26 cellular contexts compared by ENCODE assay signal in genomic region chr2:183963609-183964008, GRCh38.
DNase-seq lines count a peak whose midpoint lies in the region; ATAC-seq, FAIRE-seq and TF ChIP-seq lines count a peak whose summit lies in the region.
"Had no signal": no experiment of that assay in that cellular context is flagged by ENCODE, and none has a peak within 500 bp of the region (broad histone marks: within the 10 kb centered on the region; RNA-seq: fewer than 3 reads in every experiment).

No MANE protein-coding gene starts in this region.

- no peak overlapping the region for H3K23ac ChIP-seq in H1 (ENCODE audit: insufficient read length)

- ATAC-seq in PC-3 (peak; percentile 53; the same call in 1 of the 2 replicates), mucosa of descending colon (peak; percentile 62), GM21825 (IDR thresholded peaks at IDR 0.05; ENCODE audit: unreplicated experiment) (no peak), GM19452 (IDR thresholded peaks at IDR 0.05; ENCODE audit: unreplicated experiment) (no peak)

- BruUV-seq in PC-3 (replicated peaks; lab: Mats Ljungman, UMichigan) = no TSS peak

- no peaks in the 10 kb centered on the region for H3K9me2 ChIP-seq in PC-3 (replicated peaks; ENCODE audit: low read length)

- H3K79me1 ChIP-seq in H1 (ENCODE audit: low read depth, low read length) = no peaks in the 10 kb centered on the region

- CTCF ChIA-PET in PC-3 (lab: Charles Lee) = no interaction called here
- CTCF ChIA-PET in H1 (lab: Charles Lee; ENCODE audit: partially characterized antibody) = interaction anchor here (1.4 kb wide), 1 partner anchor 11 kb away, joined by 3 read pairs; no protein-coding TSS in a partner anchor

- no peak overlapping the region for H3K4ac ChIP-seq in H1 (replicated peaks; ENCODE audit: insufficient read length, low read depth, low read length)

- no peak overlapping the region for H4K5ac ChIP-seq in H1 (ENCODE audit: insufficient read length, low read depth, low read length)

- no peaks in the 10 kb centered on the region for H3K36me3 ChIP-seq in PC-3 (ENCODE audit: low read depth, low read length)
- no peaks in the 10 kb centered on the region for H3K36me3 ChIP-seq in H1 (ENCODE audit: control insufficient read depth in 2 of 4, insufficient read depth in 4 of 4, low read length in 3 of 4)
- no peaks in the 10 kb centered on the region for H3K36me3 ChIP-seq in mucosa of descending colon (ENCODE audit: low read depth)
- H3K36me3 ChIP-seq: BE2C, BLaER1 had no signal

- H3K27me3 ChIP-seq in PC-3 (ENCODE audit: low read length) (no peaks in the 10 kb centered on the region), H1 (replicated peaks in 1 of 4; ENCODE audit: control insufficient read depth in 3 of 4, extremely low read depth in 1 of 4, insufficient read depth in 3 of 4, low read length in 3 of 4) (no peaks in the 10 kb centered on the region)
- H3K27me3 ChIP-seq: BE2C, BLaER1 had no signal

- H4K20me1 ChIP-seq in PC-3 (ENCODE audit: low read length) (no peaks in the 10 kb centered on the region), H1 (replicated peaks in 1 of 2; ENCODE audit: control insufficient read depth in 1 of 2, insufficient read depth in 2 of 2, low read length in 2 of 2) (no peaks in the 10 kb centered on the region)
- H4K20me1 ChIP-seq: BLaER1 had no signal

- H2AK5ac ChIP-seq in H1 (ENCODE audit: low read depth, low read length) = no peak overlapping the region

- 77% methylated on average over 1 of the region's 1 CpG; no CpG with 5 or more reads in 1 of the 2 experiments for WGBS in H1 (ENCODE audit: extremely low coverage in 1 of 2, insufficient coverage in 1 of 2, insufficient read length in 1 of 2, insufficient replicate concordance in 2 of 2, low coverage in 1 of 2, low lambda C conversion rate in 2 of 2, missing lambda C conversion rate in 1 of 2), 2 experiments

- H3K79me2 ChIP-seq in PC-3 (ENCODE audit: low read length) (no peaks in the 10 kb centered on the region), H1 (ENCODE audit: control insufficient read depth in 1 of 2, insufficient read depth in 2 of 2, low read length in 2 of 2) (no peaks in the 10 kb centered on the region)

- intact Hi-C loops in PC-3 (cut with micrococcal nuclease) = no loop called here
- intact Hi-C loops in mucosa of descending colon (cut with DNase I, micrococcal nuclease) = no loop called here

- TF ChIP-seq POLR2A in H1 (IDR thresholded peaks at IDR 0.05; ENCODE audit: control extremely low read depth in 1 of 2, low read depth in 2 of 2, low read length in 2 of 2) = no peak

- H3K9me3 ChIP-seq in PC-3 (ENCODE audit: low read length) (no peaks in the 10 kb centered on the region), H1 (ENCODE audit: insufficient read depth in 2 of 2, low read depth in 1 of 2, low read length in 1 of 2) (no peaks in the 10 kb centered on the region), mucosa of descending colon (no peaks in the 10 kb centered on the region)
- H3K9me3 ChIP-seq: BE2C, BLaER1 had no signal

- no peak overlapping the region for H2BK12ac ChIP-seq in H1 (ENCODE audit: low read depth, low read length)

- TF ChIP-seq RAD21 in H1 (IDR thresholded peaks at IDR 0.05 in 1 of 2, conservative IDR thresholded peaks at IDR 0.05 in 1 of 2; ENCODE audit: low read depth in 2 of 2, low read length in 2 of 2) = no peak

- no peak overlapping the region for H4K91ac ChIP-seq in H1 (replicated peaks; ENCODE audit: insufficient read length, low read length)

- peak; percentile 55 for DNase-seq in PC-3
- DNase-seq in H1 (ENCODE audit: low read depth in 1 of 2, low spot score in 2 of 2) = no peak
- no peak for DNase-seq in mucosa of descending colon
- DNase-seq in anterior cingulate cortex (lab: John Stamatoyannopoulos, UW) = no peak
- DNase-seq: 8988T; ACHN; BE2C; C1 segment of cervical spinal cord; CD4-positive, alpha-beta memory T cell; CD4-positive, CD25-positive, alpha-beta regulatory T cell; CD8-positive, alpha-beta memory T cell; COR-L47; DMS 273 treated with DMSO at 0.1 percent for 48 hours; DMS153; DMS53; DMS79; DND-41; EL; GF-D8 had no signal

- H3K14ac ChIP-seq in H1 (ENCODE audit: insufficient read length) = no peak overlapping the region

- no peak overlapping the region for H2BK15ac ChIP-seq in H1 (ENCODE audit: low read length)

- TF ChIP-seq EP300 in H1 (IDR thresholded peaks at IDR 0.05; ENCODE audit: borderline replicate concordance in 1 of 2, low read depth in 2 of 2, low read length in 2 of 2) = no peak

- H3K56ac ChIP-seq in H1 (replicated peaks; ENCODE audit: insufficient read length, low read depth, low read length) = no peak overlapping the region

- H2BK5ac ChIP-seq in H1 (ENCODE audit: low read depth, low read length) = no peak overlapping the region

- H3K9ac ChIP-seq in PC-3 (ENCODE audit: low read length) = no peak overlapping the region
- no peak overlapping the region for H3K9ac ChIP-seq in H1 (replicated peaks in 1 of 4; ENCODE audit: extremely low read depth in 1 of 4, low read depth in 3 of 4, low read length in 3 of 4)
- H3K9ac ChIP-seq: BLaER1 had no signal

- H3K4me2 ChIP-seq in PC-3 (ENCODE audit: low read length) (no peak overlapping the region), H1 (ENCODE audit: insufficient read depth in 1 of 2, low read depth in 2 of 2, low read length in 2 of 2) (no peak overlapping the region)
- H3K4me2 ChIP-seq: BLaER1 had no signal

- no peak overlapping the region for H2AFZ ChIP-seq in PC-3 (ENCODE audit: low read length)
- H2AFZ ChIP-seq in H1 (ENCODE audit: low read length) = 0 out of 2 replicates have a peak overlapping the region, but pooled peaks have one; percentile 6

- no peak overlapping the region for H2BK20ac ChIP-seq in H1 (ENCODE audit: low read length)

- H2BK120ac ChIP-seq in H1 (replicated peaks; ENCODE audit: low read depth, low read length) = no peak overlapping the region

- TF ChIP-seq CTCF in PC-3 (conservative IDR thresholded peaks at IDR 0.05; ENCODE audit: low read depth, low read length) (no peak), H1 (IDR thresholded peaks at IDR 0.05; ENCODE audit: control extremely low read depth in 1 of 3, insufficient read depth in 1 of 3, low read depth in 1 of 3, low read length in 3 of 3) (no peak), mucosa of descending colon (IDR thresholded peaks at IDR 0.05) (no peak)

- H3K4me1 ChIP-seq in PC-3 (ENCODE audit: insufficient read depth, low read length) = peaks cover 9% of the 10 kb centered on the region
- no peaks in the 10 kb centered on the region for H3K4me1 ChIP-seq in H1 (replicated peaks in 1 of 4; ENCODE audit: control insufficient read depth in 3 of 4, insufficient read depth in 4 of 4, low read length in 3 of 4)
- H3K4me1 ChIP-seq in mucosa of descending colon (ENCODE audit: low read depth) = no peaks in the 10 kb centered on the region
- H3K4me1 ChIP-seq: BE2C, BLaER1 had no signal

- no peaks in the 10 kb centered on the region for H3K23me2 ChIP-seq in H1 (ENCODE audit: low read depth, low read length)

- H3F3A ChIP-seq in PC-3 (ENCODE audit: low read length, unreplicated experiment) = no peaks in the 10 kb centered on the region

- POLR2A ChIA-PET in PC-3 (lab: Charles Lee; ENCODE audit: unreplicated experiment) = no interaction called here
- POLR2A ChIA-PET in H1 (lab: Charles Lee; ENCODE audit: partially characterized antibody) = no interaction called here

- H4K8ac ChIP-seq in H1 (ENCODE audit: extremely low read depth, insufficient read depth, low read length) = no peak overlapping the region

- H3K4me3 ChIP-seq in PC-3 (ENCODE audit: low read length) (no peak overlapping the region), H1 (ENCODE audit: extremely low read depth in 1 of 4, insufficient read depth in 2 of 4, low read depth in 3 of 4, low read length in 4 of 4) (no peak overlapping the region), mucosa of descending colon (no peak overlapping the region)
- H3K4me3 ChIP-seq: BLaER1 had no signal

- no peak overlapping the region for H3K18ac ChIP-seq in H1 (ENCODE audit: extremely low read depth, low read length)

- H3K27ac ChIP-seq in PC-3 (ENCODE audit: low read length) (no peak overlapping the region), H1 (ENCODE audit: low read depth, low read length) (no peak overlapping the region)
- H3K27ac ChIP-seq: BLaER1 had no signal

- FAIRE-seq in H1 (lab: Jason Lieb, UNC) = no peak
- FAIRE-seq: A204.1, G401.6, GM12891, GM19239 had no signal

TF ChIP-seq in H1, 55 proteins besides CTCF, POLR2A, EP300 and RAD21 (continues in another document):
- TF ChIP-seq TAF1 (IDR thresholded peaks at IDR 0.05; ENCODE audit: low read depth, low read length) (no peak), EGR1 (IDR thresholded peaks at IDR 0.05; ENCODE audit: borderline replicate concordance, low read depth, low read length) (no peak), GTF2F1 (IDR thresholded peaks at IDR 0.05; ENCODE audit: borderline replicate concordance, low read depth, low read length) (no peak), MAX (IDR thresholded peaks at IDR 0.05) (no peak), TCF12 (IDR thresholded peaks at IDR 0.05; ENCODE audit: low read depth, low read length) (no peak), SAP30 (IDR thresholded peaks at IDR 0.05; ENCODE audit: insufficient read depth, insufficient replicate concordance, low read length) (no peak), BRCA1 (IDR thresholded peaks at IDR 0.05; ENCODE audit: low read depth, low read length) (no peak), ZNF274 (IDR thresholded peaks at IDR 0.05; ENCODE audit: borderline replicate concordance, extremely low read depth, low read length) (no peak), ASH2L (IDR thresholded peaks at IDR 0.05; ENCODE audit: low read length) (no peak)

Comparison
In these comparisons a context has a peak if more than half of its experiments do, and no peak if none do; other contexts are left out.
1. ATAC-seq: peak in PC-3 (single experiment) and mucosa of descending colon (single experiment); none in GM21825 (single experiment) and GM19452 (single experiment).